1 cellular context compared by ENCODE assay signal in genomic region chr18:63367241-63367953, GRCh38.
TF ChIP-seq lines count a peak whose summit lies in the region.

No MANE protein-coding gene starts in this region.

TF ChIP-seq in SK-N-SH, 30 proteins besides CTCF, POLR2A, EP300 and RAD21 (continued from another document):
- no peak; the same call in 1 of the 2 replicates for TF ChIP-seq REST (IDR thresholded peaks at IDR 0.05; ENCODE audit: low read depth, low read length)
- peak; percentile 18; the same call in 1 of the 2 replicates for TF ChIP-seq NFIC (IDR thresholded peaks at IDR 0.05; ENCODE audit: borderline replicate concordance)
- TF ChIP-seq ELF1 (IDR thresholded peaks at IDR 0.05) = peak; percentile 47; the same call in 1 of the 2 replicates
- TF ChIP-seq SIN3A (IDR thresholded peaks at IDR 0.05; ENCODE audit: borderline replicate concordance, low read depth, low read length) = peak; percentile 83; the same call in 1 of the 2 replicates
- TF ChIP-seq MEF2A (IDR thresholded peaks at IDR 0.05; ENCODE audit: borderline replicate concordance, low read depth) = no peak
- TF ChIP-seq NRF1 (IDR thresholded peaks at IDR 0.05; ENCODE audit: low read depth, low read length) = 0 out of 2 replicates have a peak, but pooled peaks have one; percentile 18
- no peak for TF ChIP-seq FOSL2 (IDR thresholded peaks at IDR 0.05; ENCODE audit: borderline replicate concordance, low read depth)
- peak; percentile 26; the same call in 1 of the 2 replicates for TF ChIP-seq PBX3 (IDR thresholded peaks at IDR 0.05)
- TF ChIP-seq FOXM1 (IDR thresholded peaks at IDR 0.05; ENCODE audit: low read depth) = no peak
- no peak for TF ChIP-seq IRF3 (IDR thresholded peaks at IDR 0.05; ENCODE audit: low read depth, low read length)
- no peak for TF ChIP-seq EZH2phosphoT487 (IDR thresholded peaks at IDR 0.05; ENCODE audit: borderline replicate concordance, low read depth)
- peak; percentile 87 for TF ChIP-seq RFX5 (IDR thresholded peaks at IDR 0.05; ENCODE audit: low read length)
- TF ChIP-seq TCF12 (IDR thresholded peaks at IDR 0.05) = no peak
- 0 out of 2 replicates have a peak, but pooled peaks have one; percentile 58 for TF ChIP-seq TEAD4 (IDR thresholded peaks at IDR 0.05; ENCODE audit: borderline replicate concordance, insufficient read depth)
- TF ChIP-seq GABPA (IDR thresholded peaks at IDR 0.05; ENCODE audit: low read depth) = peak; percentile 41; the same call in 1 of the 2 replicates
- peak; percentile 76; the same call in 1 of the 2 replicates for TF ChIP-seq TAF1 (IDR thresholded peaks at IDR 0.05; ENCODE audit: borderline replicate concordance, low read depth, low read length)
- TF ChIP-seq USF2 (IDR thresholded peaks at IDR 0.05; ENCODE audit: borderline replicate concordance, low read depth, low read length) = no peak
